Comparison of ENCODE assay signal across 1 cellular context in the genomic region with DNA sequence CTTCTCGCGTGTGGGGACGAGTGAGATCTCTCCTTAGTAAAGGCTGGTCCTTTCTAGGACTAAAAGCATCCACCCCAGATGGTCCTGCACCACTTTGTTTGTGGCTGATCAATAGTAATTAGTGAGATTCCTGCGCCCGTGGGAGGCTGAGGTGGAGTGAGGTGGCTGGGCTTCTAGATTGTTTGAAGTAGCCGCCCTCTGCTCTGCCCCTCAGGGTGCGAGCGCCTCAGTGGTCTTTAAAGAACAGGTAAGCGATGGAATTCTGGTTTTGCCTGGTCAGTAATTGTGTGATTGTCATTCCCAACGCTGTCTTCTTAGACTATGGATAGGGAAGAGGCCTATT.
TF ChIP-seq lines count a peak whose summit lies in the region.

No MANE protein-coding gene starts in this region.

TF ChIP-seq in A549, 52 proteins besides CTCF, POLR2A, EP300 and RAD21 (continued from another document):
- no peak for TF ChIP-seq NPAS2 (CRISPR knock-in tag; IDR thresholded peaks at IDR 0.05; ENCODE audit: borderline replicate concordance)
- TF ChIP-seq, protein P1, sequence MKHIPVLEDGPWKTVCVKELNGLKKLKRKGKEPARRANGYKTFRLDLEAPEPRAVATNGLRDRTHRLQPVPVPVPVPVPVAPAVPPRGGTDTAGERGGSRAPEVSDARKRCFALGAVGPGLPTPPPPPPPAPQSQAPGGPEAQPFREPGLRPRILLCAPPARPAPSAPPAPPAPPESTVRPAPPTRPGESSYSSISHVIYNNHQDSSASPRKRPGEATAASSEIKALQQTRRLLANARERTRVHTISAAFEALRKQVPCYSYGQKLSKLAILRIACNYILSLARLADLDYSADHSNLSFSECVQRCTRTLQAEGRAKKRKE (CRISPR knock-in tag; IDR thresholded peaks at IDR 0.05; ENCODE audit: low read depth): no peak
- TF ChIP-seq KDM5A (IDR thresholded peaks at IDR 0.05): no peak
- TF ChIP-seq, protein P2, sequence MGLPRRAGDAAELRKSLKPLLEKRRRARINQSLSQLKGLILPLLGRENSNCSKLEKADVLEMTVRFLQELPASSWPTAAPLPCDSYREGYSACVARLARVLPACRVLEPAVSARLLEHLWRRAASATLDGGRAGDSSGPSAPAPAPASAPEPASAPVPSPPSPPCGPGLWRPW (IDR thresholded peaks at IDR 0.05): no peak
- TF ChIP-seq TP53 (CRISPR knock-in tag; IDR thresholded peaks at IDR 0.05): no peak
- no peak for TF ChIP-seq HOXB5 (CRISPR knock-in tag; IDR thresholded peaks at IDR 0.05)
- TF ChIP-seq SREBF2 (IDR thresholded peaks at IDR 0.05): no peak
- TF ChIP-seq ZFP36 (IDR thresholded peaks at IDR 0.05; ENCODE audit: borderline replicate concordance, partially characterized antibody): no peak
- TF ChIP-seq, protein P3, sequence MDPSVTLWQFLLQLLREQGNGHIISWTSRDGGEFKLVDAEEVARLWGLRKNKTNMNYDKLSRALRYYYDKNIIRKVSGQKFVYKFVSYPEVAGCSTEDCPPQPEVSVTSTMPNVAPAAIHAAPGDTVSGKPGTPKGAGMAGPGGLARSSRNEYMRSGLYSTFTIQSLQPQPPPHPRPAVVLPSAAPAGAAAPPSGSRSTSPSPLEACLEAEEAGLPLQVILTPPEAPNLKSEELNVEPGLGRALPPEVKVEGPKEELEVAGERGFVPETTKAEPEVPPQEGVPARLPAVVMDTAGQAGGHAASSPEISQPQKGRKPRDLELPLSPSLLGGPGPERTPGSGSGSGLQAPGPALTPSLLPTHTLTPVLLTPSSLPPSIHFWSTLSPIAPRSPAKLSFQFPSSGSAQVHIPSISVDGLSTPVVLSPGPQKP (IDR thresholded peaks at IDR 0.05; ENCODE audit: low read depth, low read length): no peak
- TF ChIP-seq POLR2AphosphoS2 (conservative IDR thresholded peaks at IDR 0.05; ENCODE audit: low read length): no peak
- no peak for TF ChIP-seq HDAC2 (IDR thresholded peaks at IDR 0.05)
- no peak for TF ChIP-seq CBX2 (IDR thresholded peaks at IDR 0.05; ENCODE audit: borderline replicate concordance, low read depth)
- no peak for TF ChIP-seq MYC (IDR thresholded peaks at IDR 0.05; ENCODE audit: borderline replicate concordance, low read length)
